ENCODE assay signal across 7 cellular contexts in the genomic region with DNA sequence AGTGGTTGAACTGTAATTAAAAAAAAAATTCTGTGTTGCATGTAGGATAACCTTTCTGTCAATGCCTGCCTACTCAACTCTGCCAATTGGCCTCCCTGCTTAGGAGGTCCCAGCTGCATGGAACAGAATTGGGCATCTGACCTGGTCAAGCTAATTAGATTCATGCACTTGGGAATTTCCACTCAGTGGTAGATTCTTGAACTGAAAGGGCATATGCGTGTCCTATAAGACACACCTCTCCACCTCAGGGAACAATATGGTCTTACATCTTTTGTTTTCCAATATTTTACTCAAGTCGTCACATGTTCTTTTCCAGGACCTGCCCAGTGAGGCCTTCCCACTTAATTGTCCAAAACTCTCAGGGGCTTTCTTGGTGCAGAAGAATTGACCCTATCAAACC.
"Had no signal": no experiment of that assay in that cellular context is flagged by ENCODE, and none has a peak within 500 bp of the region (broad histone marks: within the 10 kb centered on the region; RNA-seq: fewer than 3 reads in every experiment).

No MANE protein-coding gene starts in this region.

- H2AFZ ChIP-seq: GM23338 had no signal

- H3K27ac ChIP-seq: HL-60, KMS-11 had no signal

- ATAC-seq: GM23338, HepG2 had no signal

- H3K4me2 ChIP-seq: GM23338, KMS-11 had no signal

- H3K4me3 ChIP-seq: GM23338 had no signal

- H3K9ac ChIP-seq: KMS-11 had no signal

- DNase-seq: H9, HCEC 1CT, KBM-7 had no signal
